Comparison of ENCODE assay signal across 8 cellular contexts in the genomic region with DNA sequence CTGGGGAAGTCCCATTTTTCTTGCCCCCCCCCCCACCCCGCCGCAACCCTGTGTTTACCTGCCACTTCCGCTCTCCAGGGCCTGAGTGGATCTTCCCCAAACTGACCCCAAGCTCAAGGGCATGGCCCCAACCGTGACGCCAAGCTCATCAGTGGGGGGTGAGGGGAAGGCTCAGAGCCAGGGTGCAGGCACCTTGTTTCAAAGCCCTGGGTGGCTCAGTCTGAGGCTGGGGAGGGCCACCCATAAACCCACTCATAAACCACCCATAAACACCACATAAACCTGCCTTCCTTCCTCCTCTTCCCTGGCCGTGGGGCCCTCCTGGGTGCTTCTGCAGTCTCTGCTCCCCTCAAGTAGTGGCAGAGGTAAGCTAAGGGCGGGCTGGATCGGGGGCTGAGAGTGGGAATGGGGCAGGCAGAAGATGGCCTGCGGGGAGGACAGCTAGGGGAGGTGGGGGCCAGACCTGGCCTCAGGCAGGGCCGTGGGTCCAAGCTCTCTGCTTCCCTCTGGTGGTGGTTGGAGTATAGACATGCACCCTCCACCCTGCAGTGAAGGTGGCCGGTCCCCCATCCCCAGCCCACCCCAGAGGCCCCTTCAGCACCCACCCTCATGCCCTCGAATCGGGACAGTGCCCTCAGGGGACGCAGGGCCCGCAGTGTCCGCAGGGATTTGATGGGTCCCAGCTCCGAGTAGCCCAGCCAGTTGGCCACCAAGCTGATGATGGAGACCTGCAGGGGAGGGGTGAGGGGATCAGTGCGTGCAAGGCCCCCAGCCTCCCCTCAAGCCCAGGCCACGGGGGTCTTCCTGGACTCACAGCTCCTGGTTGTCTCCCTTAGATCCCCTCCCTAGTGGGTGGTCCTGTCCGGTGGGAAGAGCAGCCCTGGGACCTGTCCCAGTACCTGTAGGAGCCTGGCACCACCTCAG. TPM values are rescaled to one million over a fixed set of nuclear protein-coding genes. Genes with fewer than 3 reads are reported as not detected.
DNase-seq lines count a peak whose midpoint lies in the region; ATAC-seq and FAIRE-seq lines count a peak whose summit lies in the region.

No MANE protein-coding gene starts in this region.

- no peaks in the 10 kb centered on the region for H3K36me3 Mint-ChIP-seq in activated T-helper 17 cell treated with anti-CD3 and anti-CD28 coated beads, Interleukin-2, amount 50 U/mL, for 72 hours (ENCODE audit: low read depth)

- peaks cover 7% of the 10 kb centered on the region for H3K4me1 Mint-ChIP-seq in activated T-helper 17 cell treated with anti-CD3 and anti-CD28 coated beads, Interleukin-2, amount 50 U/mL, for 72 hours

- DNase-seq in activated gamma-delta T cell treated with Interleukin-2 at 50 U/mL for 16 hours (peak; percentile 44), activated gamma-delta T cell (lab: John Stamatoyannopoulos, UW) (no peak), RCC 7860 (ENCODE audit: low spot score) (peak; percentile 16), frontal cortex (ENCODE audit: low spot score in 2 of 2) (peak; percentile 56 to 83), pons (ENCODE audit: low spot score) (peak; percentile 2)

- peak overlapping the region; percentile 75 for H3K4me3 Mint-ChIP-seq in activated T-helper 17 cell treated with anti-CD3 and anti-CD28 coated beads, Interleukin-2, amount 50 U/mL, for 72 hours

- no peaks in the 10 kb centered on the region for H3K9me3 Mint-ChIP-seq in activated T-helper 17 cell treated with anti-CD3 and anti-CD28 coated beads, Interleukin-2, amount 50 U/mL, for 72 hours

- no peak for FAIRE-seq in RCC 7860 (lab: Jason Lieb, UNC)
- FAIRE-seq in frontal cortex (lab: Jason Lieb, UNC), result no peak

- ATAC-seq in HG03175 (IDR thresholded peaks at IDR 0.05; ENCODE audit: unreplicated experiment), result peak; percentile 66
- ATAC-seq in activated T-helper 17 cell treated with anti-CD3 and anti-CD28 coated beads, Interleukin-2, amount 50 U/mL, for 72 hours (replicated peaks), result peak; percentile 95
- ATAC-seq in HG02870 (IDR thresholded peaks at IDR 0.05; ENCODE audit: unreplicated experiment), result no peak

- H3K27me3 Mint-ChIP-seq in activated T-helper 17 cell treated with anti-CD3 and anti-CD28 coated beads, Interleukin-2, amount 50 U/mL, for 72 hours, result no peaks in the 10 kb centered on the region

- peak overlapping the region; percentile 75 for H3K27ac Mint-ChIP-seq in activated T-helper 17 cell treated with anti-CD3 and anti-CD28 coated beads, Interleukin-2, amount 50 U/mL, for 72 hours

RNA-seq across cellular contexts. Expression of a gene that starts 14.6 kb away (rescaled TPM):
- 10 to 100 TPM; 29.3 to 41.4 TPM for total RNA-seq in activated T-helper 17 cell treated with anti-CD3 and anti-CD28 coated beads, Interleukin-2, amount 50 U/mL, for 72 hours
- under 0.01 TPM for total RNA-seq in frontal cortex

RNA-seq across cellular contexts. Expression of a gene that starts 26.0 kb away (rescaled TPM):
- under 1 TPM; 0.32 to 0.37 TPM for total RNA-seq in activated T-helper 17 cell treated with anti-CD3 and anti-CD28 coated beads, Interleukin-2, amount 50 U/mL, for 72 hours
- not detected for total RNA-seq in frontal cortex

RNA-seq across cellular contexts. Expression of a gene that starts 28.1 kb away (rescaled TPM):
- under 1 TPM in 1 of 2 donors, not detected in 1; 0.56 TPM for total RNA-seq in activated T-helper 17 cell treated with anti-CD3 and anti-CD28 coated beads, Interleukin-2, amount 50 U/mL, for 72 hours
- not detected for total RNA-seq in frontal cortex

RNA-seq across cellular contexts. Expression of a gene that starts 35.6 kb away (rescaled TPM):
- under 1 TPM in 1 of 2 donors, not detected in 1; 0.61 TPM for total RNA-seq in activated T-helper 17 cell treated with anti-CD3 and anti-CD28 coated beads, Interleukin-2, amount 50 U/mL, for 72 hours
- total RNA-seq in frontal cortex, result not detected

RNA-seq across cellular contexts. Expression of a gene that starts 50.3 kb away (rescaled TPM):
- 1 to 10 TPM; 7.6 to 8.2 TPM for total RNA-seq in activated T-helper 17 cell treated with anti-CD3 and anti-CD28 coated beads, Interleukin-2, amount 50 U/mL, for 72 hours
- total RNA-seq in frontal cortex, result not detected

Comparison
In these comparisons a context has a peak if more than half of its experiments do, and no peak if none do; other contexts are left out.
1. RNA of a gene that starts 14.6 kb away (total RNA-seq): 29.3 to 41.4 TPM in activated T-helper 17 cell treated with anti-CD3 and anti-CD28 coated beads, Interleukin-2, amount 50 U/mL, for 72 hours; under 0.01 TPM in frontal cortex (single experiment); every median in the first group is over 10 times any median in the second.